In genomic region chr5:176876506-176877431, GRCh38 we compare ENCODE assay signal across 27 cellular contexts. TPM values are rescaled to one million over a fixed set of nuclear protein-coding genes. Genes with fewer than 3 reads are reported as not detected.
"Had no signal": no experiment of that assay in that cellular context is flagged by ENCODE, and none has a peak within 500 bp of the region (broad histone marks: within the 10 kb centered on the region; RNA-seq: fewer than 3 reads in every experiment).

No MANE protein-coding gene starts in this region.

- H3K4me3 ChIP-seq: coronary artery, esophagus squamous epithelium, lower lobe of right lung, prostate gland, right atrium auricular region, smooth muscle cell, thoracic aorta, tibial nerve, upper lobe of left lung had no signal

- ATAC-seq: left ventricle myocardium superior, lower lobe of right lung, sciatic nerve had no signal

- H3K36me3 ChIP-seq: esophagus squamous epithelium, lower lobe of right lung, prostate gland, right atrium auricular region, thoracic aorta had no signal

- H3K27ac ChIP-seq: coronary artery, esophagus squamous epithelium, lower lobe of right lung, prostate gland, right atrium auricular region, thoracic aorta, tibial nerve, upper lobe of left lung had no signal

- H3K9me3 ChIP-seq: esophagus squamous epithelium, lower lobe of right lung, prostate gland, right atrium auricular region, thoracic aorta, tibial nerve, upper lobe of left lung had no signal

- DNase-seq: dermis blood vessel endothelial cell; effector memory CD4-positive, alpha-beta T cell; erythroblast; esophagus squamous epithelium; foreskin melanocyte; hypothalamus; left ventricle myocardium superior; lower lobe of right lung; naive thymus-derived CD8-positive, alpha-beta T cell; nephron progenitor cell; stimulated activated CD4-positive, alpha-beta T cell treated with anti-CD3 and anti-CD28 coated beads, Interleukin-12 subunit alpha, Interleukin-12 subunit beta, amount 100 ng/mL, for 4 hours; stimulated activated CD4-positive, alpha-beta T cell treated with anti-CD3 and anti-CD28 coated beads, Interleukin-1b, Interleukin-23, amount 100 ng/mL, for 48 hours; stimulated activated CD4-positive, alpha-beta T cell treated with anti-CD3 and anti-CD28 coated beads, Interleukin-4, amount 100 ng/mL, for 1 hour; stimulated activated CD8-positive, alpha-beta memory T cell treated with anti-CD3 and anti-CD28 coated beads, Interleukin-4, amount 100 ng/mL, for 48 hours; stimulated activated naive CD8-positive, alpha-beta T cell treated with anti-CD3 and anti-CD28 coated beads, Interleukin-15, Interleukin-2, amounts not matched to agents 100 U/mL and 50 U/mL, for 24 hours; substantia nigra had no signal

- H3K27me3 ChIP-seq: right atrium auricular region had no signal

- H3K4me3 Mint-ChIP-seq: nephron progenitor cell had no signal

- H3K4me2 ChIP-seq: smooth muscle cell had no signal

- H3K36me3 Mint-ChIP-seq: naive thymus-derived CD8-positive, alpha-beta T cell had no signal

- H3K9me3 Mint-ChIP-seq: nephron progenitor cell had no signal

- H3K4me1 ChIP-seq: esophagus squamous epithelium, lower lobe of right lung, prostate gland, right atrium auricular region, tibial nerve, upper lobe of left lung had no signal

- H3K27ac Mint-ChIP-seq: naive thymus-derived CD8-positive, alpha-beta T cell; nephron progenitor cell had no signal

RNA-seq across cellular contexts. Expression of gene HK3, which starts 22.4 kb away (rescaled TPM):
- total RNA-seq: dermis blood vessel endothelial cell, myocyte, osteocyte, smooth muscle cell had no signal
- polyA plus RNA-seq: keratinocyte, smooth muscle cell had no signal
